Comparison of ENCODE assay signal across 8 cellular contexts in the genomic region with DNA sequence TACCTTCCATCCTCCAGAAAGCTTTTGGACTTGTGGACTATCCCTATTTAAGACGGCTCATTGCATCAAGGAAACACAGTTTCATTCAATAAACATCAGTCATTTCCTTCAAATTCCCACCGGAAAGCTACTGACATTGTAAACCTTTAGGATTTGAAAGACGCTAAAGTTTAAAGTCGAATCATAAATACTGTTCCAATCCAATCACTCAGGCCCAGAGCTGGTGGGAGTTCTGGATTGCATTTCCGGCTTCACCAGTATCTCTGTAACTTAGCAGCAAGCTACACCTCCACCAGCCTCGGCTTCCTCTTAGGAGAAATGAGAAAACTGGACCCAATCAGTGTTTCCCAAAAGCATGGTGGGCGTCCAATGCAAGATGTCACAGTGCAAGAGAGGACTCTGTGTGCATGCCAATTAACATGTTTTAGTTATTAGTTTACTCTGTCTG. TPM values are rescaled to one million over a fixed set of nuclear protein-coding genes. Genes with fewer than 3 reads are reported as not detected.
DNase-seq lines count a peak whose midpoint lies in the region; ATAC-seq lines count a peak whose summit lies in the region.

No MANE protein-coding gene starts in this region.

- no peak for ATAC-seq in naive B cell (ENCODE audit: low read depth in 2 of 2)
- no peak for ATAC-seq in GM21723 (IDR thresholded peaks at IDR 0.05; ENCODE audit: unreplicated experiment)
- ATAC-seq in GM21447 (IDR thresholded peaks at IDR 0.05; ENCODE audit: unreplicated experiment) = no peak

- H3K9me3 Mint-ChIP-seq in naive B cell = peaks cover 0 to 9% (median 8%) of the 10 kb centered on the region in 7 donors

- H3K36me3 ChIP-seq in NT2/D1 (ENCODE audit: insufficient read depth, insufficient read length, low read length) = no peaks in the 10 kb centered on the region

- peaks cover 8 to 10% of the 10 kb centered on the region in 2 donors for H3K36me3 Mint-ChIP-seq in naive B cell

- peaks cover 9% of the 10 kb centered on the region for H3K27me3 ChIP-seq in NT2/D1 (ENCODE audit: insufficient read depth, insufficient read length)

- H3K4me1 Mint-ChIP-seq in naive B cell = peaks cover 40 to 57% (median 52%) of the 10 kb centered on the region in 3 donors

- H3K27me3 Mint-ChIP-seq in naive B cell = no peaks in the 10 kb centered on the region

- H3K9ac ChIP-seq in NT2/D1 (ENCODE audit: insufficient read length, low read depth) = peak overlapping the region; percentile 99

- H3K9me3 ChIP-seq in NT2/D1 (ENCODE audit: insufficient read depth, low read length) = no peaks in the 10 kb centered on the region

- no peak overlapping the region for H3K4me3 ChIP-seq in NT2/D1 (ENCODE audit: insufficient read length, low read depth)

- H3K4me3 Mint-ChIP-seq in naive B cell = peak overlapping the region; percentile 88 to 98 (median 94)

- peak overlapping the region in 4 of 6 donors; percentile 72 to 96 (median 90) for H3K27ac Mint-ChIP-seq in naive B cell

- DNase-seq in ELR (ENCODE audit: low read depth) (peak; percentile 83), NT2/D1 (ENCODE audit: low read depth, low spot score) (no peak), dermis blood vessel endothelial cell (peak; percentile 84), naive B cell (no peak), RPMI8226 (no peak)
- no peak for DNase-seq in activated CD4-positive, CD25-positive, alpha-beta regulatory T cell treated with anti-CD3 and anti-CD28 coated beads, Interleukin-2, amount 50 U/mL, for 72 hours

- no peaks in the 10 kb centered on the region for H3K4me1 ChIP-seq in NT2/D1 (ENCODE audit: insufficient read depth, insufficient read length)

RNA-seq across cellular contexts. Expression of a gene that starts 1.6 kb away (rescaled TPM):
- 111 and 126 TPM in 2 replicates for total RNA-seq in dermis blood vessel endothelial cell
- polyA plus RNA-seq in naive B cell (ENCODE audit: low read depth in 6 of 6) = 10 to 100 TPM; 12.6 to 39.2 (median 25.3) TPM

RNA-seq across cellular contexts. Expression of a gene that starts 13.7 kb away (rescaled TPM):
- 38.6 and 42.0 TPM in 2 replicates for total RNA-seq in dermis blood vessel endothelial cell
- 10 to 100 TPM; 34.4 to 52.3 (median 38.6) TPM for polyA plus RNA-seq in naive B cell (ENCODE audit: low read depth in 6 of 6)

Comparison
In these comparisons a context has a peak if more than half of its experiments do, and no peak if none do; other contexts are left out.
1. DNase-seq: peak in ELR (single experiment) and dermis blood vessel endothelial cell (single experiment); none in NT2/D1 (single experiment), naive B cell (single experiment), activated CD4-positive, CD25-positive, alpha-beta regulatory T cell treated with anti-CD3 and anti-CD28 coated beads, Interleukin-2, amount 50 U/mL, for 72 hours (single experiment) and RPMI8226 (single experiment).